ENCODE assay signal across 9 cellular contexts in the genomic region with DNA sequence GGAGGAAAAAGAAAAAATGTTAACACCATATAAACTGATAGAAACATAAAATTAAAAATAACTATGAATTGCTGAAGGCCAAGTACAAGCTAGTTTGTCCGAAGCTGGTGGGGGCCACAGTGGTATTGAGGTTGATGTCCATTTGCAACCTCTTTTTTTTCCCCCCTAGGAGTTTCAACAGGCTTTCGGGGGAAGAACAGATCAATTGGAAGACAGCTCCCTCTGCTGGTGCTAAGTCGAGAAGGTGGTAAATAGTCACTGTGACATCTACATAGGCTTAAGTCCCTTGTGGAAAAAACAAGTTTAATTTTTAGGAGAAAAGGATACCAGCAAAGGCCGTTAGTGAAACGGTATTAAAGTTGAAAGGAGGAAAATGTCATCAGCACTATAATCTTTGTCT.
DNase-seq lines count a peak whose midpoint lies in the region; ATAC-seq, FAIRE-seq and TF ChIP-seq lines count a peak whose summit lies in the region.
"Had no signal": no experiment of that assay in that cellular context is flagged by ENCODE, and none has a peak within 500 bp of the region (broad histone marks: within the 10 kb centered on the region; RNA-seq: fewer than 3 reads in every experiment).

No MANE protein-coding gene starts in this region.

- H3K27ac ChIP-seq in PC-9, result no peak overlapping the region
- H3K27ac ChIP-seq in mesenchymal stem cell (ENCODE audit: low read length, poor library complexity, severe bottlenecking), result no peak overlapping the region

- no peak overlapping the region for H3K23ac ChIP-seq in mesenchymal stem cell (ENCODE audit: low read length in 2 of 2)

- no peak overlapping the region for H3K4me3 ChIP-seq in PC-9
- H3K4me3 ChIP-seq in bronchial epithelial cell (ENCODE audit: low read depth, low read length), result no peak overlapping the region
- H3K4me3 ChIP-seq in mesenchymal stem cell (ENCODE audit: insufficient read depth in 1 of 2, low read depth in 1 of 2, low read length in 2 of 2), result no peak overlapping the region

- no peaks in the 10 kb centered on the region for H3K79me1 ChIP-seq in mesenchymal stem cell (replicated peaks; ENCODE audit: low read length, poor library complexity, severe bottlenecking)

- no peak overlapping the region for H3K4me2 ChIP-seq in PC-9
- H3K4me2 ChIP-seq in mesenchymal stem cell (ENCODE audit: low read length, poor library complexity, severe bottlenecking), result no peak overlapping the region

- H2BK120ac ChIP-seq in mesenchymal stem cell (ENCODE audit: low read depth, low read length), result no peak overlapping the region

- CTCF ChIA-PET in PC-9 (lab: Charles Lee), result no interaction called here

- H3K36me3 ChIP-seq in PC-9 (ENCODE audit: low read depth), result no peaks in the 10 kb centered on the region
- no peaks in the 10 kb centered on the region for H3K36me3 ChIP-seq in bronchial epithelial cell (ENCODE audit: control insufficient read depth, insufficient read depth, low read length)
- no peaks in the 10 kb centered on the region for H3K36me3 ChIP-seq in mesenchymal stem cell (ENCODE audit: control insufficient read depth in 1 of 2, insufficient read depth in 2 of 2, low read depth in 1 of 2, low read length in 2 of 2)

- H4K91ac ChIP-seq in mesenchymal stem cell (ENCODE audit: low read length), result no peak overlapping the region

- H3K14ac ChIP-seq in mesenchymal stem cell (ENCODE audit: low read length in 2 of 2), result no peak overlapping the region

- H2AFZ ChIP-seq in PC-9, result no peak overlapping the region
- H2AFZ ChIP-seq in mesenchymal stem cell (ENCODE audit: low read depth, low read length), result no peak overlapping the region

- no peak overlapping the region for H4K8ac ChIP-seq in mesenchymal stem cell (ENCODE audit: low read length)

- H3K9ac ChIP-seq in mesenchymal stem cell (ENCODE audit: low read length), result no peak overlapping the region

- TF ChIP-seq CTCF in PC-9 (conservative IDR thresholded peaks at IDR 0.05) (peak; percentile 66), bronchial epithelial cell (IDR thresholded peaks at IDR 0.05; ENCODE audit: insufficient read depth, low read length, severe bottlenecking) (peak; percentile 46)

- POLR2A ChIA-PET in PC-9 (lab: Charles Lee; ENCODE audit: unreplicated experiment), result no interaction called here

- H2BK15ac ChIP-seq in mesenchymal stem cell (ENCODE audit: low read depth, poor library complexity, severe bottlenecking), result no peak overlapping the region

- no peak for FAIRE-seq in bronchial epithelial cell (lab: Jason Lieb, UNC)

- no peaks in the 10 kb centered on the region for H3K79me2 ChIP-seq in PC-9 (ENCODE audit: low read depth)

- no peaks in the 10 kb centered on the region for H3F3A ChIP-seq in PC-9 (ENCODE audit: insufficient read depth, low read depth)

- no peaks in the 10 kb centered on the region for H3K4me1 ChIP-seq in PC-9 (replicated peaks; ENCODE audit: insufficient read depth)
- H3K4me1 ChIP-seq in mesenchymal stem cell (ENCODE audit: control insufficient read depth, insufficient read depth, low read depth, low read length), result no peaks in the 10 kb centered on the region

- no peak overlapping the region for H3K4ac ChIP-seq in mesenchymal stem cell (ENCODE audit: low read depth in 1 of 2, low read length in 2 of 2)

- H2BK12ac ChIP-seq in mesenchymal stem cell (ENCODE audit: low read length in 2 of 2), result no peak overlapping the region

- DNase-seq in SIG-M5 treated with dmso at 0.1 percent for 504 hours (lab: John Stamatoyannopoulos, UW; ENCODE audit: unreplicated experiment) (peak; percentile 34), SIG-M5 (lab: John Stamatoyannopoulos, UW) (no peak), PC-9 (peak in 1 of 2 experiments; percentile 8), bronchial epithelial cell (ENCODE audit: low read depth) (peak; percentile 33), mesenchymal stem cell (peak; percentile 10)

- intact Hi-C loops in PC-9 (cut with micrococcal nuclease; ENCODE audit: unreplicated experiment), result loop anchor here (5.0 to 10.0 kb wide), 2 partner anchors 204 to 1261 kb away; no protein-coding TSS in a partner anchor

- H3K9me3 ChIP-seq in PC-9 (ENCODE audit: insufficient read depth, low read depth), result no peaks in the 10 kb centered on the region
- H3K9me3 ChIP-seq in mesenchymal stem cell (ENCODE audit: control insufficient read depth, low read length), result peaks cover 15% of the 10 kb centered on the region

- H4K20me1 ChIP-seq in PC-9 (ENCODE audit: insufficient read depth), result no peaks in the 10 kb centered on the region

- no TSS peak for BruUV-seq in PC-9 (replicated peaks; lab: Mats Ljungman, UMichigan)

- no peak overlapping the region for H2AK5ac ChIP-seq in mesenchymal stem cell (ENCODE audit: low read length, severe bottlenecking)

- H3K27me3 ChIP-seq in PC-9 (ENCODE audit: insufficient read depth, low read depth), result no peaks in the 10 kb centered on the region
- no peaks in the 10 kb centered on the region for H3K27me3 ChIP-seq in bronchial epithelial cell (ENCODE audit: control insufficient read depth, insufficient read depth, low read length)
- H3K27me3 ChIP-seq in mesenchymal stem cell (ENCODE audit: control insufficient read depth in 1 of 2, insufficient read depth in 1 of 2, low read length in 2 of 2), result peaks cover 0 to 14% of the 10 kb centered on the region in 2 experiments

- ATAC-seq in HG03159 (IDR thresholded peaks at IDR 0.05; ENCODE audit: unreplicated experiment), result peak; percentile 56
- no peak for ATAC-seq in HG02571 (IDR thresholded peaks at IDR 0.05; ENCODE audit: unreplicated experiment)
- no peak for ATAC-seq in HG03439 (IDR thresholded peaks at IDR 0.05; ENCODE audit: unreplicated experiment)
- ATAC-seq: activated naive CD4-positive, alpha-beta T cell treated with anti-CD3 and anti-CD28 coated beads, Interleukin-2, amount 50 U/mL, for 72 hours had no signal

- WGBS in mesenchymal stem cell, result 75% methylated on average over 5 of the region's 5 CpGs

- H3K18ac ChIP-seq in mesenchymal stem cell (ENCODE audit: low read depth in 1 of 2, low read length in 2 of 2), result no peak overlapping the region

- H2BK5ac ChIP-seq in mesenchymal stem cell (ENCODE audit: low read depth, low read length, poor library complexity, severe bottlenecking), result no peak overlapping the region

- H3K9me2 ChIP-seq in PC-9 (ENCODE audit: insufficient read depth), result no peaks in the 10 kb centered on the region
